ENCODE assay signal across 22 cellular contexts in the genomic region with DNA sequence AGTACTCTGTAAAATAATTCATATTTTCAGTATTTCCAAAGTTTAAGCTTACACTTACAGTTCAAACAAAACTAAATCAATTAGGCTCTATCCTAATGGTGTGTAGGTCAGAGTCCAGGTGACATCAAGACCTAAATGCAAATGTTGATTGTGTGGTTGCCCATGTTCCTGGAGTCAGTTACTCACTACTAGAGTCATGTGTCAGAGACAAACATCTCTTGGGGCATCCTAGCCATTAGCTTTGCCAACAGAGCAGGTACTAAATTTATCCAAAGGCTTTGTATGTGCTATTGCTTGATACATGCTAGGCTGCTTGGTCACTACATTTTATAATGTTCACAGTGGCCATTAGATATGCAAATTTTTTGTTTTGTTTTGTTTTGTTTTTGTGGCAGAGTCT. TPM values are rescaled to one million over a fixed set of nuclear protein-coding genes. Genes with fewer than 3 reads are reported as not detected.
"Had no signal": no experiment of that assay in that cellular context is flagged by ENCODE, and none has a peak within 500 bp of the region (broad histone marks: within the 10 kb centered on the region; RNA-seq: fewer than 3 reads in every experiment).

No MANE protein-coding gene starts in this region.

- H3K36me3 ChIP-seq: colonic mucosa, vagina had no signal

- H3K27me3 ChIP-seq: colonic mucosa, heart right ventricle, tibial nerve, vagina had no signal

- ATAC-seq: activated CD8-positive, alpha-beta T cell treated with anti-CD3 and anti-CD28 coated beads, Interleukin-2, amount 10 ng/mL, durations not matched to agents 7 days and 5 days; activated naive CD4-positive, alpha-beta T cell treated with anti-CD3 and anti-CD28 coated beads, Interleukin-2, amount 50 U/mL, for 72 hours; esophagus mucosa; natural killer cell had no signal

- H3K4me2 ChIP-seq: smooth muscle cell had no signal

- H3K9me3 ChIP-seq: colonic mucosa, heart right ventricle, tibial nerve, vagina had no signal

- H3K4me1 ChIP-seq: colonic mucosa had no signal

- H3K27ac ChIP-seq: colonic mucosa, heart right ventricle, tibial nerve, vagina had no signal

- DNase-seq: activated CD4-positive, alpha-beta T cell treated with anti-CD3 and anti-CD28 coated beads, Interleukin-2, amount 10 ng/mL, durations not matched to agents 24 days and 14 days; activated CD4-positive, CD25-positive, alpha-beta regulatory T cell; activated CD8-positive, alpha-beta memory T cell treated with anti-CD3 and anti-CD28 coated beads, Interleukin-2, amount 50 U/mL, for 4 hours; activated CD8-positive, alpha-beta T cell treated with anti-CD3 and anti-CD28 coated beads, Interleukin-2, amount 10 ng/mL, durations not matched to agents 7 days and 5 days; activated gamma-delta T cell; activated T-cell treated with anti-CD3 and anti-CD28 coated beads, Interleukin-2, amount 50 U/mL, for 48 hours; central memory CD4-positive, alpha-beta T cell; colonic mucosa; heart right ventricle; left cardiac atrium; natural killer cell; retina; stimulated activated CD4-positive, alpha-beta T cell treated with anti-CD3 and anti-CD28 coated beads, Interleukin-4, amount 100 ng/mL, for 4 hours; stimulated activated CD8-positive, alpha-beta memory T cell treated with anti-CD3 and anti-CD28 coated beads, Interleukin-4, amount 100 ng/mL, for 48 hours; stimulated activated naive CD4-positive, alpha-beta T cell treated with Interleukin-2 at 50 U/mL for 16 hours; substantia nigra had no signal

- H3K4me3 ChIP-seq: colonic mucosa, heart right ventricle, smooth muscle cell, tibial nerve, vagina had no signal

RNA-seq across cellular contexts. Expression of a gene that starts 11.7 kb away (rescaled TPM):
- total RNA-seq: T-helper 2 cell treated with Interferon-gamma antibody and Interleukin-4, amounts not matched to agents 100 ng/mL and 5 ng/mL, for 36 hours had no signal
